In the genomic region with DNA sequence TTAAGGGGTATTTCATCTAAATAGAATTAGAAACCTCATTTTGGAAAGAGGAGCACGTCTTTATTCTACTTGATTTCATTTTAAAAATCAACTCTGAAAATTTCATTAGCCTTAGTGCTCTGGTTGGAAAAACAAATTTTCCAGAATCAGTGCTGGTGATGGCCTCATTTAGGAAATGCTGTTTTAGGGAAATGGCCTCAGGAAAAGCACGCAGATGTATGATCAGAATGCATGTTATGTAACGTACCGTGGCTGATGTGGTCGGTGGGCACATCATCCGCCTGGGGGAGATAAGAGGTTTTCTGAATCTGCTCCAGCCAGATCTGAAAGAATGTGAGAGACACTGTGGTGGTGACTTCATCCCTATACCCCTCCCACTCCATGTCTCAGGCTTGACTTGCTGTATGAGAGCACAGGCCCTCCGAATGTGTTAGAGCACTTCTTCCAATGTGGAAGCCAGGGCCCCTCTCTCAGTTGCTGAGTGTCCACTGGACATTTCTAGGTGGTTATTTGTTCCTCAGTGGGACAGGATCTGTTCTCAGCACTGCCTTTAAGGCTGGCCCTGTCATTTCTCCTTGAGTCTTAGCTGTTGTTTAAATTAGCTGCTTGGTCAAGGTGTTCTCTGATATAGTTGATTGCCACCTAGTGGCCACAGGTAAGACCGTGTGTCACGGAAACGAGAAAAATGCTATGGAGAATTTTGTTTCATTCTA, we compare ENCODE assay signal across 8 cellular contexts.
DNase-seq lines count a peak whose midpoint lies in the region; ATAC-seq and TF ChIP-seq lines count a peak whose summit lies in the region.

No MANE protein-coding gene starts in this region.

- no peaks in the 10 kb centered on the region for H3K9me3 Mint-ChIP-seq in osteocyte (ENCODE audit: unreplicated experiment)

- DNase-seq in CD1c-positive myeloid dendritic cell (ENCODE audit: extremely low spot score) (peak; percentile 65), NCI-H748 treated with DMSO at 0.1 percent for 48 hours (lab: John Stamatoyannopoulos, UW) (peak; percentile 36), activated T-cell treated with anti-CD3 and anti-CD28 coated beads for 24 hours (ENCODE audit: low read depth) (peak; percentile 12), fibroblast of the aortic adventitia (ENCODE audit: low read depth) (peak; percentile 80), osteocyte (ENCODE audit: extremely low spot score, unreplicated experiment) (no peak)
- DNase-seq in effector CD8-positive, alpha-beta T cell (lab: John Stamatoyannopoulos, UW): no peak

- no peak overlapping the region for H3K4me3 Mint-ChIP-seq in osteocyte (ENCODE audit: unreplicated experiment)

- ATAC-seq in GM18861 (IDR thresholded peaks at IDR 0.05; ENCODE audit: unreplicated experiment) (peak; percentile 72), HG03135 (IDR thresholded peaks at IDR 0.05; ENCODE audit: unreplicated experiment) (peak; percentile 74)

- peaks cover 47% of the 10 kb centered on the region for H3K4me1 Mint-ChIP-seq in osteocyte (ENCODE audit: unreplicated experiment)

- H3K27me3 Mint-ChIP-seq in osteocyte (ENCODE audit: unreplicated experiment): no peaks in the 10 kb centered on the region

- H3K27ac Mint-ChIP-seq in osteocyte (ENCODE audit: unreplicated experiment): no peak overlapping the region

- H3K4me3 ChIP-seq in fibroblast of the aortic adventitia (ENCODE audit: low read depth, low read length): no peak overlapping the region

- TF ChIP-seq CTCF in fibroblast of the aortic adventitia (IDR thresholded peaks at IDR 0.05; ENCODE audit: insufficient read depth, low read length): peak; percentile 70
- TF ChIP-seq CTCF in osteocyte (IDR thresholded peaks at IDR 0.05): peak; percentile 65

- no peaks in the 10 kb centered on the region for H3K36me3 Mint-ChIP-seq in osteocyte (ENCODE audit: unreplicated experiment)

Comparison
In these comparisons a context has a peak if more than half of its experiments do, and no peak if none do; other contexts are left out.
1. DNase-seq: peak in CD1c-positive myeloid dendritic cell (single experiment), NCI-H748 treated with DMSO at 0.1 percent for 48 hours (single experiment), activated T-cell treated with anti-CD3 and anti-CD28 coated beads for 24 hours (single experiment) and fibroblast of the aortic adventitia (single experiment); none in osteocyte (single experiment) and effector CD8-positive, alpha-beta T cell (single experiment).